Comparison of ENCODE assay signal across 12 cellular contexts in the genomic region with DNA sequence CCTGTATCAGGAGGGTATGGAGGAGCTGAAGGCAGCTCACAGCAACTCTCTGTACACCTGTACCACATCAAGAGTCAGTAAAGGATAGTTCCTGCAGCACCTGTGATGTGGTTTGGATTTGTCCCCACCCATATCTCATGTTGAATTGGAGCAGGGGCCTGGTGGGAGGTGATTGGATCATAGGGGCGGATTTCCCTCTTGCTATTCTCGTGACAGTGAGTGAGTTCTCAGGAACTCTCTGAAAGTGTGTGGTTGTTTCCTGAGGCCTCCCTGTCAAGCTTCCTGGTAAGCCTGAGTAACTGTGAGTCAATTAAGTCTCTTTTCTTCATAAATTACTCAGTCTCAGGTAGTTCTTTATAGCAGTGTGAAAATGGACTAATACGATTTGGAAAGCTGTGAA. TPM values are rescaled to one million over a fixed set of nuclear protein-coding genes. Genes with fewer than 3 reads are reported as not detected.
DNase-seq lines count a peak whose midpoint lies in the region; ATAC-seq lines count a peak whose summit lies in the region.
"Had no signal": no experiment of that assay in that cellular context is flagged by ENCODE, and none has a peak within 500 bp of the region (broad histone marks: within the 10 kb centered on the region; RNA-seq: fewer than 3 reads in every experiment).

No MANE protein-coding gene starts in this region.

- peak overlapping the region; percentile 56 for H3K27ac ChIP-seq in epithelial cell of prostate
- H3K27ac ChIP-seq: ascending aorta, Peyer's patch had no signal

- peak; percentile 53 for DNase-seq in HT1080 (ENCODE audit: low read depth)
- DNase-seq in activated CD8-positive, alpha-beta memory T cell treated with anti-CD3 and anti-CD28 coated beads, Interleukin-2, amount 50 U/mL, for 24 hours (ENCODE audit: extremely low read depth), result peak; percentile 20
- DNase-seq in epithelial cell of prostate (ENCODE audit: low read depth, low spot score), result peak; percentile 40
- peak; percentile 74 for DNase-seq in stimulated activated CD4-positive, alpha-beta T cell treated with anti-CD3 and anti-CD28 coated beads, Interleukin-4, amount 100 ng/mL, for 24 hours
- no peak for DNase-seq in NCI-H1092 treated with DMSO at 0.1 percent for 48 hours (lab: John Stamatoyannopoulos, UW)
- DNase-seq in NK-92 treated with Interleukin-12 subunit alpha and Interleukin-12 subunit beta, amount 100 ng/mL, for 24 hours (lab: John Stamatoyannopoulos, UW), result no peak
- DNase-seq: mucosa of descending colon, Peyer's patch had no signal

- no peak for ATAC-seq in HG03045 (IDR thresholded peaks at IDR 0.05; ENCODE audit: unreplicated experiment)
- ATAC-seq in GM19035 (IDR thresholded peaks at IDR 0.05; ENCODE audit: unreplicated experiment), result no peak
- ATAC-seq: mucosa of descending colon, sciatic nerve had no signal

RNA-seq across cellular contexts. Expression of gene OSBPL1A, which starts 28.9 kb away (rescaled TPM):
- 16.6 and 17.3 TPM in 2 replicates for total RNA-seq in HT1080 (2014; rRNA removed; shearing (Covaris generic))
- polyA plus RNA-seq in HT1080 (2015; cell fraction: cytosol; rRNA removed), result 12.4 and 16.1 TPM in 2 replicates
- 13.0 and 14.3 TPM in 2 replicates for polyA plus RNA-seq in HT1080 (2015; cell fraction: nucleus; rRNA removed)

RNA-seq across cellular contexts. Expression of gene IMPACT, which starts 57.7 kb away (rescaled TPM):
- total RNA-seq in HT1080 (2014; rRNA removed; shearing (Covaris generic)), result 25.1 and 28.1 TPM in 2 replicates
- 53.7 and 72.9 TPM in 2 replicates for polyA plus RNA-seq in HT1080 (2015; cell fraction: cytosol; rRNA removed)
- polyA plus RNA-seq in HT1080 (2015; cell fraction: nucleus; rRNA removed), result 32.3 and 39.9 TPM in 2 replicates

Comparison
In these comparisons a context has a peak if more than half of its experiments do, and no peak if none do; other contexts are left out.
1. DNase-seq: peak in HT1080 (single experiment), activated CD8-positive, alpha-beta memory T cell treated with anti-CD3 and anti-CD28 coated beads, Interleukin-2, amount 50 U/mL, for 24 hours (single experiment), epithelial cell of prostate (single experiment) and stimulated activated CD4-positive, alpha-beta T cell treated with anti-CD3 and anti-CD28 coated beads, Interleukin-4, amount 100 ng/mL, for 24 hours (single experiment); none in NCI-H1092 treated with DMSO at 0.1 percent for 48 hours (single experiment) and NK-92 treated with Interleukin-12 subunit alpha and Interleukin-12 subunit beta, amount 100 ng/mL, for 24 hours (single experiment).